ENCODE assay signal across 8 cellular contexts in the genomic region with DNA sequence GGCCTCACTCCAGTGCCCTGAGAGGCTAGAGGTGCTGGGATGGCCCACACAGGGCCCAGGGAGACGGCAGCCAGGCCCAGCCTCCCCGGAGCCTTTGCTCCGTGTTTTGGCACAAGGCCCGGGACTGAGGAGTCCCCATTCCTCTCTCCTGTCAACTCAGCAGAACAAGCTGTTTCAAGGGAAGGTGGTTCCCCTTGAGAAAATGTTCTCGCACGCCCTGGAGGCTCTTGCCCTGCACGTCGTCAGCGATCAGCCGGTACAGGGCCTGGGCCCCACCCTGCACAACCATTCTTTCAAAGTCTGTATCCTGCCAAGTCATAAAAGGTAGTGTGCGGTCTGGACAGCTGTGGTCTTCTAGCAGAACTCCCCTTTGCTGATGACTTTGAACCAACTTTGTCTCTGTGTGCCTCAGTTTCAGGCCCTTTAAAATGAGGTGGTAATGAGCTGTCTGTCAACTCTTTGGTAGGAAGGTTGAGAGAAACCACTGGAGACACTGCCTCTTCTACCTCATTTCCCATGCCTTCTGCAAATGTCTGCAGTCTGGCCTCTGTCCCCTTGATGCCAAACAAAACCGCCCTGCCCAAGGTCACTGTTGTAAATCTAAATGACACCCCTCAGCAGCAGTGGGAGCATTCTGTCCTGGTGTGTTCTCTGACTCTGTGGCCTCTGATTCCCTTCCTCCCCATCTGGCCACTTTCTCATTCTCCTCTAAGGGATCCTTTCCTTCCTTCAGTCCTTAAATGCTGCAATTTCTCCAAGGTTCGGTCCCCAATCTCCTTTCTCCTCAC.
A peak's percentile ranks its signal among the peaks of the same experiment; 100 is the strongest.
DNase-seq lines count a peak whose midpoint lies in the region; ATAC-seq, FAIRE-seq and TF ChIP-seq lines count a peak whose summit lies in the region.

No MANE protein-coding gene starts in this region.

- H3K9me3 Mint-ChIP-seq in effector memory CD8-positive, alpha-beta T cell: no peaks in the 10 kb centered on the region

- ATAC-seq in effector memory CD8-positive, alpha-beta T cell (replicated peaks): peak; percentile 99
- peak; percentile 72 for ATAC-seq in omental fat pad (ENCODE audit: low FRiP score)

- H3K27ac Mint-ChIP-seq in effector memory CD8-positive, alpha-beta T cell: peak overlapping the region; percentile 35 to 70

- H3K9me3 ChIP-seq in HEK293 (ENCODE audit: control insufficient read depth, insufficient read depth, low read depth, low read length): no peaks in the 10 kb centered on the region

- FAIRE-seq in GM12892 (lab: Jason Lieb, UNC): peak; percentile 82

- DNase-seq in GM12892 (ENCODE audit: insufficient read length) (peak; percentile 34), RPMI8226 (peak; percentile 98), omental fat pad (ENCODE audit: low spot score) (no peak), AG20443 (ENCODE audit: low spot score) (no peak), G401 (ENCODE audit: low spot score) (no peak), NCI-H2029 (lab: John Stamatoyannopoulos, UW) (no peak)
- peak in 2 of 3 experiments; percentile 22 to 47 for DNase-seq in effector memory CD8-positive, alpha-beta T cell

- H3K27ac ChIP-seq in HEK293 (ENCODE audit: extremely low read depth, low read depth, low read length): no peak overlapping the region; the same call in 1 of the 2 replicates

- H3K27me3 Mint-ChIP-seq in effector memory CD8-positive, alpha-beta T cell: no peaks in the 10 kb centered on the region

- H3K36me3 Mint-ChIP-seq in effector memory CD8-positive, alpha-beta T cell (ENCODE audit: insufficient read depth): no peaks in the 10 kb centered on the region

- H3K4me1 ChIP-seq in HEK293 (ENCODE audit: control insufficient read depth, insufficient read depth, low read length): peaks cover 2% of the 10 kb centered on the region; the same call in 1 of the 2 replicates

- H3K4me3 ChIP-seq in HEK293 (ENCODE audit: low read depth, low read length): no peak overlapping the region

- TF ChIP-seq POLR2A in GM12892 (IDR thresholded peaks at IDR 0.05; ENCODE audit: low read depth, low read length): no peak

- H3K36me3 ChIP-seq in HEK293 (ENCODE audit: control insufficient read depth in 2 of 2, insufficient read depth in 1 of 2, low read length in 2 of 2): no peaks in the 10 kb centered on the region

- POLR2A ChIA-PET in HEK293 (lab: Yijun Ruan, JAX): no interaction called here

- in situ Hi-C loops in G401 (cut with HindIII; ENCODE audit: low sequenced_read_pairs): no loop called here

- peaks cover 11 to 18% of the 10 kb centered on the region in 2 donors for H3K4me1 Mint-ChIP-seq in effector memory CD8-positive, alpha-beta T cell (ENCODE audit: low read depth in 2 of 2)

- TF ChIP-seq CTCF in HEK293 (tag by site-specific recombination; IDR thresholded peaks at IDR 0.05) (no peak), omental fat pad (IDR thresholded peaks at IDR 0.05) (no peak)

- CTCF ChIA-PET in HEK293 (lab: Yijun Ruan, JAX): no interaction called here

- H3K4me3 Mint-ChIP-seq in effector memory CD8-positive, alpha-beta T cell: peak overlapping the region; percentile 0 to 3

TF ChIP-seq in HEK293, 187 proteins besides CTCF, POLR2A, EP300 and RAD21:
- TF ChIP-seq, protein P1, sequence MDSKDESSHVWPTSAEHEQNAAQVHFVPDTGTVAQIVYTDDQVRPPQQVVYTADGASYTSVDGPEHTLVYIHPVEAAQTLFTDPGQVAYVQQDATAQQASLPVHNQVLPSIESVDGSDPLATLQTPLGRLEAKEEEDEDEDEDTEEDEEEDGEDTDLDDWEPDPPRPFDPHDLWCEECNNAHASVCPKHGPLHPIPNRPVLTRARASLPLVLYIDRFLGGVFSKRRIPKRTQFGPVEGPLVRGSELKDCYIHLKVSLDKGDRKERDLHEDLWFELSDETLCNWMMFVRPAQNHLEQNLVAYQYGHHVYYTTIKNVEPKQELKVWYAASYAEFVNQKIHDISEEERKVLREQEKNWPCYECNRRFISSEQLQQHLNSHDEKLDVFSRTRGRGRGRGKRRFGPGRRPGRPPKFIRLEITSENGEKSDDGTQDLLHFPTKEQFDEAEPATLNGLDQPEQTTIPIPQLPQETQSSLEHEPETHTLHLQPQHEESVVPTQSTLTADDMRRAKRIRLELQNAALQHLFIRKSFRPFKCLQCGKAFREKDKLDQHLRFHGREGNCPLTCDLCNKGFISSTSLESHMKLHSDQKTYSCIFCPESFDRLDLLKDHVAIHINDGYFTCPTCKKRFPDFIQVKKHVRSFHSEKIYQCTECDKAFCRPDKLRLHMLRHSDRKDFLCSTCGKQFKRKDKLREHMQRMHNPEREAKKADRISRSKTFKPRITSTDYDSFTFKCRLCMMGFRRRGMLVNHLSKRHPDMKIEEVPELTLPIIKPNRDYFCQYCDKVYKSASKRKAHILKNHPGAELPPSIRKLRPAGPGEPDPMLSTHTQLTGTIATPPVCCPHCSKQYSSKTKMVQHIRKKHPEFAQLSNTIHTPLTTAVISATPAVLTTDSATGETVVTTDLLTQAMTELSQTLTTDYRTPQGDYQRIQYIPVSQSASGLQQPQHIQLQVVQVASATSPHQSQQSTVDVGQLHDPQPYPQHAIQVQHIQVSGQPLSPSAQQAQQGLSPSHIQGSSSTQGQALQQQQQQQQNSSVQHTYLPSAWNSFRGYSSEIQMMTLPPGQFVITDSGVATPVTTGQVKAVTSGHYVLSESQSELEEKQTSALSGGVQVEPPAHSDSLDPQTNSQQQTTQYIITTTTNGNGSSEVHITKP (tag by site-specific recombination; IDR thresholded peaks at IDR 0.05): 0 out of 2 replicates have a peak, but pooled peaks have one; percentile 17
- TF ChIP-seq ZNF157 (tag by site-specific recombination; IDR thresholded peaks at IDR 0.05): no peak
- peak; percentile 53 for TF ChIP-seq ZFP69B (tag by site-specific recombination; IDR thresholded peaks at IDR 0.05)
- TF ChIP-seq, protein P2, sequence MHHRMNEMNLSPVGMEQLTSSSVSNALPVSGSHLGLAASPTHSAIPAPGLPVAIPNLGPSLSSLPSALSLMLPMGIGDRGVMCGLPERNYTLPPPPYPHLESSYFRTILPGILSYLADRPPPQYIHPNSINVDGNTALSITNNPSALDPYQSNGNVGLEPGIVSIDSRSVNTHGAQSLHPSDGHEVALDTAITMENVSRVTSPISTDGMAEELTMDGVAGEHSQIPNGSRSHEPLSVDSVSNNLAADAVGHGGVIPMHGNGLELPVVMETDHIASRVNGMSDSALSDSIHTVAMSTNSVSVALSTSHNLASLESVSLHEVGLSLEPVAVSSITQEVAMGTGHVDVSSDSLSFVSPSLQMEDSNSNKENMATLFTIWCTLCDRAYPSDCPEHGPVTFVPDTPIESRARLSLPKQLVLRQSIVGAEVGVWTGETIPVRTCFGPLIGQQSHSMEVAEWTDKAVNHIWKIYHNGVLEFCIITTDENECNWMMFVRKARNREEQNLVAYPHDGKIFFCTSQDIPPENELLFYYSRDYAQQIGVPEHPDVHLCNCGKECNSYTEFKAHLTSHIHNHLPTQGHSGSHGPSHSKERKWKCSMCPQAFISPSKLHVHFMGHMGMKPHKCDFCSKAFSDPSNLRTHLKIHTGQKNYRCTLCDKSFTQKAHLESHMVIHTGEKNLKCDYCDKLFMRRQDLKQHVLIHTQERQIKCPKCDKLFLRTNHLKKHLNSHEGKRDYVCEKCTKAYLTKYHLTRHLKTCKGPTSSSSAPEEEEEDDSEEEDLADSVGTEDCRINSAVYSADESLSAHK (tag by site-specific recombination; IDR thresholded peaks at IDR 0.05): peak; percentile 97
- peak; percentile 74 for TF ChIP-seq KLF1 (tag by site-specific recombination; IDR thresholded peaks at IDR 0.05)
- TF ChIP-seq, protein P3, sequence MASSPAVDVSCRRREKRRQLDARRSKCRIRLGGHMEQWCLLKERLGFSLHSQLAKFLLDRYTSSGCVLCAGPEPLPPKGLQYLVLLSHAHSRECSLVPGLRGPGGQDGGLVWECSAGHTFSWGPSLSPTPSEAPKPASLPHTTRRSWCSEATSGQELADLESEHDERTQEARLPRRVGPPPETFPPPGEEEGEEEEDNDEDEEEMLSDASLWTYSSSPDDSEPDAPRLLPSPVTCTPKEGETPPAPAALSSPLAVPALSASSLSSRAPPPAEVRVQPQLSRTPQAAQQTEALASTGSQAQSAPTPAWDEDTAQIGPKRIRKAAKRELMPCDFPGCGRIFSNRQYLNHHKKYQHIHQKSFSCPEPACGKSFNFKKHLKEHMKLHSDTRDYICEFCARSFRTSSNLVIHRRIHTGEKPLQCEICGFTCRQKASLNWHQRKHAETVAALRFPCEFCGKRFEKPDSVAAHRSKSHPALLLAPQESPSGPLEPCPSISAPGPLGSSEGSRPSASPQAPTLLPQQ (tag by site-specific recombination; IDR thresholded peaks at IDR 0.05): peak; percentile 88
- peak; percentile 53; the same call in 1 of the 2 replicates for TF ChIP-seq GLIS1 (tag by site-specific recombination; IDR thresholded peaks at IDR 0.05)
- TF ChIP-seq MEIS1 (CRISPR knock-in tag; IDR thresholded peaks at IDR 0.05; ENCODE audit: borderline replicate concordance): no peak
- peak; percentile 25; the same call in 1 of the 2 replicates for TF ChIP-seq ZBTB20 (tag by site-specific recombination; IDR thresholded peaks at IDR 0.05)
- 0 out of 2 replicates have a peak, but pooled peaks have one; percentile 25 for TF ChIP-seq ZNF600 (tag by site-specific recombination; IDR thresholded peaks at IDR 0.05)

Comparison
In these comparisons a context has a peak if more than half of its experiments do, and no peak if none do; other contexts are left out.
1. DNase-seq: peak in GM12892 (single experiment), RPMI8226 (single experiment) and effector memory CD8-positive, alpha-beta T cell (2 of 3); none in omental fat pad (single experiment), AG20443 (single experiment), G401 (single experiment) and NCI-H2029 (single experiment).